Comparison of ENCODE assay signal across 15 cellular contexts in the genomic region with DNA sequence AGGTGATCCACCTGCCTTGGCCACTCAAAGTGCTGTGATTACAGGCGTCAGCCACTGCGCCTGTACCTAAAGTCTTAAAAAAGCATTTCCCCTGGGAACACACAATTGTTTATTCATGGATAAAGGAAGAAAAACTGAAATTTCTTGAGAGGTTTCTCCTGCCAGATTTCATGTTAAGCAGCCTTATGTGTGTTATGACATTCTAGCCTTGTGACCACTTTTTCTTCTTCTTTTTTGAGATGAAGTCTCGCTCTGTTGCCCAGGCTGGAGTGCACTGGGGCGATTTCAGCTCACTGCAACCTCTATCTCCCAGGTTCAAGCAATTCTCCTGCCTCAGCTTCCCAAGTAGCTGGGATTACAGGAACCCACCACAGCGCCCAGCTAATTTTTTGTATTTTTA. TPM values are rescaled to one million over a fixed set of nuclear protein-coding genes. Genes with fewer than 3 reads are reported as not detected.
DNase-seq lines count a peak whose midpoint lies in the region; ATAC-seq and TF ChIP-seq lines count a peak whose summit lies in the region.
"Had no signal": no experiment of that assay in that cellular context is flagged by ENCODE, and none has a peak within 500 bp of the region (broad histone marks: within the 10 kb centered on the region; RNA-seq: fewer than 3 reads in every experiment).

No MANE protein-coding gene starts in this region.

- no peaks in the 10 kb centered on the region for H3K4me1 ChIP-seq in thyroid gland
- H3K4me1 ChIP-seq in uterus = peaks cover 0 to 9% of the 10 kb centered on the region in 2 donors
- H3K4me1 ChIP-seq: A549 had no signal

- H3K27ac ChIP-seq in thyroid gland = peak overlapping the region in 2 of 3 donors; percentile 32 to 41
- no peak overlapping the region for H3K27ac ChIP-seq in uterus
- H3K27ac ChIP-seq: A549, GM23248 had no signal

- peak overlapping the region in 3 of 4 donors; percentile 81 to 89 (median 84) for H3K4me3 Mint-ChIP-seq in IgD-negative memory B cell
- peak overlapping the region; percentile 60 to 95 (median 88) for H3K4me3 Mint-ChIP-seq in naive B cell
- H3K4me3 Mint-ChIP-seq: CD4-positive, CD25-positive, alpha-beta regulatory T cell had no signal

- H3K27ac Mint-ChIP-seq in IgD-negative memory B cell (peak overlapping the region; percentile 83 to 95 (median 93)), naive B cell (peak overlapping the region; percentile 89 to 97 (median 95))
- H3K27ac Mint-ChIP-seq: CD4-positive, CD25-positive, alpha-beta regulatory T cell had no signal

- H3K36me3 Mint-ChIP-seq in IgD-negative memory B cell (no peaks in the 10 kb centered on the region), naive B cell (no peaks in the 10 kb centered on the region)
- H3K36me3 Mint-ChIP-seq: CD4-positive, CD25-positive, alpha-beta regulatory T cell had no signal

- ATAC-seq in naive B cell (ENCODE audit: low read depth in 2 of 2) (peak; percentile 52 to 60), GM21717 (IDR thresholded peaks at IDR 0.05; ENCODE audit: unreplicated experiment) (no peak)
- ATAC-seq: A549, HCT116 had no signal

- H3K9me3 Mint-ChIP-seq in IgD-negative memory B cell (peaks cover 0 to 2% (median 0%) of the 10 kb centered on the region in 3 donors), naive B cell (peaks cover 0 to 5% (median 0%) of the 10 kb centered on the region in 7 donors)

- H3K27me3 ChIP-seq in thyroid gland (no peaks in the 10 kb centered on the region), uterus (no peaks in the 10 kb centered on the region)

- no peaks in the 10 kb centered on the region for H3K9me3 ChIP-seq in thyroid gland
- H3K9me3 ChIP-seq in uterus = no peaks in the 10 kb centered on the region
- H3K9me3 ChIP-seq: A549 had no signal

- intact Hi-C loops in thyroid gland (cut with DNase I) = no loop called here
- intact Hi-C loops in uterus (cut with DNase I; ENCODE audit: low total_unique reads) = no loop called here

- H3K27me3 Mint-ChIP-seq in IgD-negative memory B cell (no peaks in the 10 kb centered on the region), naive B cell (no peaks in the 10 kb centered on the region)

- DNase-seq in GM12865 (ENCODE audit: low read depth) = peak; percentile 17
- peak; percentile 53 for DNase-seq in naive B cell
- peak in 1 of 2 donors; percentile 8 for DNase-seq in thyroid gland
- DNase-seq in uterus = no peak
- DNase-seq in retina = no peak
- DNase-seq in NCI-H2196 treated with DMSO at 0.1 percent for 48 hours (lab: John Stamatoyannopoulos, UW; ENCODE audit: unreplicated experiment) = no peak
- DNase-seq: Calu3; CD4-positive, CD25-positive, alpha-beta regulatory T cell; DMS 273 treated with DMSO at 0.1 percent for 48 hours; GM23248; KBM-7 had no signal

- WGBS in thyroid gland, 2 donors = 65 to 72% methylated on average over 5 of the region's 5 CpGs

- H3K4me3 ChIP-seq in GM12865 (ENCODE audit: low read depth, low read length) (no peak overlapping the region), thyroid gland (replicated peaks in 1 of 3) (no peak overlapping the region), uterus (no peak overlapping the region)
- H3K4me3 ChIP-seq: A549, GM23248 had no signal

- H3K4me1 Mint-ChIP-seq in IgD-negative memory B cell = peaks cover 49 to 56% (median 55%) of the 10 kb centered on the region in 3 donors
- peaks cover 46 to 76% (median 62%) of the 10 kb centered on the region in 3 donors for H3K4me1 Mint-ChIP-seq in naive B cell

- no peaks in the 10 kb centered on the region for H3K36me3 ChIP-seq in thyroid gland
- no peaks in the 10 kb centered on the region for H3K36me3 ChIP-seq in uterus

- TF ChIP-seq CTCF in GM12865 (IDR thresholded peaks at IDR 0.05; ENCODE audit: insufficient read depth, low read depth, low read length, missing control alignments) = no peak
- no peak for TF ChIP-seq CTCF in thyroid gland (IDR thresholded peaks at IDR 0.05)
- no peak for TF ChIP-seq CTCF in uterus (IDR thresholded peaks at IDR 0.05)

- TF ChIP-seq POLR2A in thyroid gland (IDR thresholded peaks at IDR 0.05) (no peak), uterus (IDR thresholded peaks at IDR 0.05) (no peak)

RNA-seq across cellular contexts. Expression of a gene that starts 57.8 kb away (rescaled TPM):
- polyA plus RNA-seq in IgD-negative memory B cell (884 TPM), naive B cell (ENCODE audit: low read depth in 6 of 6) (1,000 to 10,000 TPM in 3 of 6 donors, 100 to 1,000 TPM in 3; 826 to 1,431 (median 949) TPM)
- total RNA-seq in thyroid gland (1 to 10 TPM in 3 of 4 donors, under 1 TPM in 1; 0.44 to 3.7 (median 2.0) TPM), uterus (1 to 10 TPM in 2 of 4 donors, under 1 TPM in 1, not detected in 1; 0.51 to 6.3 (median 2.6) TPM)
- total RNA-seq: GM23248 had no signal

Comparison
In these comparisons a context has a peak if more than half of its experiments do, and no peak if none do; other contexts are left out.
1. DNase-seq: peak in GM12865 (single experiment) and naive B cell (single experiment); none in uterus (0 of 2), retina (single experiment) and NCI-H2196 treated with DMSO at 0.1 percent for 48 hours (single experiment).
2. H3K27ac ChIP-seq: peak in thyroid gland (2 of 3); none in uterus (0 of 2).